8 cellular contexts compared by ENCODE assay signal in genomic region chr14:73886449-73887115, GRCh38. TPM values are rescaled to one million over a fixed set of nuclear protein-coding genes. Genes with fewer than 3 reads are reported as not detected.
DNase-seq lines count a peak whose midpoint lies in the region; ATAC-seq lines count a peak whose summit lies in the region.

Gene ZNF410, plus strand, starts transcription at chr14:73886859. Its CDS starts 5,317 bp downstream, at chr14:73892176.

- no peak within 1 kb of the TSS for H2BK15ac ChIP-seq in mesendoderm (replicated peaks; ENCODE audit: low read depth)

- H3K56ac ChIP-seq in mesendoderm (ENCODE audit: low read length) = peak within 1 kb of the TSS; percentile 93

- no peak within 1 kb of the TSS for H2AK5ac ChIP-seq in mesendoderm (ENCODE audit: low read length)

- no peaks in the 10 kb centered on the region for H3K9me3 Mint-ChIP-seq in activated CD8-positive, alpha-beta memory T cell treated with anti-CD3 and anti-CD28 coated beads, Interleukin-2, amount 10 ng/mL, durations not matched to agents 7 days and 5 days (ENCODE audit: low read depth)

- DNase-seq in COR-L47 (lab: John Stamatoyannopoulos, UW) (peak; percentile 90), HUDEP-2 (lab: John Stamatoyannopoulos, UW; ENCODE audit: unreplicated experiment in 76 of 76) (peak; percentile 42 to 96 (median 92)), NT2/D1 (ENCODE audit: low read depth, low spot score) (peak; percentile 63), mesendoderm (peak; percentile 96)
- peak; percentile 92 for DNase-seq in activated CD8-positive, alpha-beta memory T cell treated with anti-CD3 and anti-CD28 coated beads, Interleukin-2, amount 10 ng/mL, durations not matched to agents 7 days and 5 days
- peak; percentile 68 for DNase-seq in stimulated activated CD8-positive, alpha-beta memory T cell treated with anti-CD3 and anti-CD28 coated beads, Interleukin-15, amount 100 ng/mL, for 1 hour (ENCODE audit: low read depth)

- H4K8ac ChIP-seq in mesendoderm (ENCODE audit: low read depth, low read length) = peak within 1 kb of the TSS; percentile 96

- H4K5ac ChIP-seq in mesendoderm (ENCODE audit: low read length) = no peak within 1 kb of the TSS

- H3K27me3 Mint-ChIP-seq in activated CD8-positive, alpha-beta memory T cell treated with anti-CD3 and anti-CD28 coated beads, Interleukin-2, amount 10 ng/mL, durations not matched to agents 7 days and 5 days = no peaks in the 10 kb centered on the region

- peak within 1 kb of the TSS; percentile 87 for H3K27ac ChIP-seq in mesendoderm (ENCODE audit: low read depth, low read length)

- H3K23ac ChIP-seq in mesendoderm (ENCODE audit: low read length) = peak within 1 kb of the TSS; percentile 97

- H3K9me3 ChIP-seq in NT2/D1 (ENCODE audit: insufficient read depth, low read length) (no peaks in the 10 kb centered on the region), endocrine pancreas (ENCODE audit: control insufficient read depth, low read length) (no peaks in the 10 kb centered on the region)

- peak within 1 kb of the TSS; percentile 61 for H3K4me2 ChIP-seq in mesendoderm (ENCODE audit: low read length)

- no peak within 1 kb of the TSS for H2BK120ac ChIP-seq in mesendoderm (ENCODE audit: low read depth, low read length)

- peak within 1 kb of the TSS; percentile 91 for H3K9ac ChIP-seq in NT2/D1 (ENCODE audit: insufficient read length, low read depth)
- H3K9ac ChIP-seq in endocrine pancreas (ENCODE audit: control insufficient read depth, insufficient read depth, low read length) = peak within 1 kb of the TSS; percentile 96
- peak within 1 kb of the TSS; percentile 97 for H3K9ac ChIP-seq in mesendoderm (ENCODE audit: low read length)

- peaks cover 2% of the 10 kb centered on the region for H3K79me1 ChIP-seq in mesendoderm (ENCODE audit: low read length)

- H3K4ac ChIP-seq in mesendoderm (ENCODE audit: low read depth, low read length) = peak within 1 kb of the TSS; percentile 76

- WGBS in mesendoderm (ENCODE audit: extremely low coverage, insufficient coverage, low lambda C conversion rate) = no CpG with 5 or more reads among the region's 58 CpGs

- H3K4me1 Mint-ChIP-seq in activated CD8-positive, alpha-beta memory T cell treated with anti-CD3 and anti-CD28 coated beads, Interleukin-2, amount 10 ng/mL, durations not matched to agents 7 days and 5 days = peaks cover 45% of the 10 kb centered on the region

- H3K36me3 ChIP-seq in NT2/D1 (ENCODE audit: insufficient read depth, insufficient read length, low read length) (peaks cover 3% of the 10 kb centered on the region), endocrine pancreas (ENCODE audit: control insufficient read depth, insufficient read depth, low read length) (no peaks in the 10 kb centered on the region), mesendoderm (ENCODE audit: control insufficient read depth, insufficient read depth, low read length) (no peaks in the 10 kb centered on the region)

- no peak within 1 kb of the TSS for H2BK5ac ChIP-seq in mesendoderm (ENCODE audit: low read length)

- H3K79me2 ChIP-seq in mesendoderm (ENCODE audit: control insufficient read depth, insufficient read depth, low read length) = peaks cover 26% of the 10 kb centered on the region

- H3K4me1 ChIP-seq in NT2/D1 (ENCODE audit: insufficient read depth, insufficient read length) = no peaks in the 10 kb centered on the region
- H3K4me1 ChIP-seq in endocrine pancreas (ENCODE audit: control insufficient read depth, insufficient read depth, low read length) = peaks cover 16% of the 10 kb centered on the region
- H3K4me1 ChIP-seq in mesendoderm (ENCODE audit: control insufficient read depth, low read depth, low read length) = peaks cover 2% of the 10 kb centered on the region

- peak within 1 kb of the TSS; percentile 72 for H3K4me3 ChIP-seq in NT2/D1 (ENCODE audit: insufficient read length, low read depth)
- H3K4me3 ChIP-seq in endocrine pancreas (ENCODE audit: control insufficient read depth, insufficient read depth, low read length) = peak within 1 kb of the TSS; percentile 93
- peak within 1 kb of the TSS; percentile 96 for H3K4me3 ChIP-seq in mesendoderm (ENCODE audit: low read length)

- peak within 1 kb of the TSS; percentile 97 for H3K27ac Mint-ChIP-seq in activated CD8-positive, alpha-beta memory T cell treated with anti-CD3 and anti-CD28 coated beads, Interleukin-2, amount 10 ng/mL, durations not matched to agents 7 days and 5 days

- H3K4me3 Mint-ChIP-seq in activated CD8-positive, alpha-beta memory T cell treated with anti-CD3 and anti-CD28 coated beads, Interleukin-2, amount 10 ng/mL, durations not matched to agents 7 days and 5 days = peak within 1 kb of the TSS; percentile 98

- H3K27me3 ChIP-seq in NT2/D1 (ENCODE audit: insufficient read depth, insufficient read length) (no peaks in the 10 kb centered on the region), endocrine pancreas (ENCODE audit: control insufficient read depth, insufficient read depth, low read length) (no peaks in the 10 kb centered on the region), mesendoderm (ENCODE audit: insufficient read depth, low read length, poor library complexity) (no peaks in the 10 kb centered on the region)

- ATAC-seq in GM21381 (IDR thresholded peaks at IDR 0.05; ENCODE audit: unreplicated experiment) = peak; percentile 92
- ATAC-seq in activated CD8-positive, alpha-beta memory T cell treated with anti-CD3 and anti-CD28 coated beads, Interleukin-2, amount 10 ng/mL, durations not matched to agents 7 days and 5 days = peak; percentile 99

- H3K18ac ChIP-seq in mesendoderm (ENCODE audit: low read length) = peak within 1 kb of the TSS; percentile 33

- CTCF ChIA-PET in activated CD8-positive, alpha-beta memory T cell treated with anti-CD3 and anti-CD28 coated beads, Interleukin-2, amount 10 ng/mL, durations not matched to agents 7 days and 5 days (lab: Charles Lee) = interaction anchor here (0.8 to 2.0 kb wide), 4 partner anchors 14 to 158 kb away, joined by 3 to 5 read pairs (median 4); no protein-coding TSS in a partner anchor

- peaks cover 9% of the 10 kb centered on the region for H3K36me3 Mint-ChIP-seq in activated CD8-positive, alpha-beta memory T cell treated with anti-CD3 and anti-CD28 coated beads, Interleukin-2, amount 10 ng/mL, durations not matched to agents 7 days and 5 days

RNA-seq across cellular contexts. Expression of gene ZNF410, which starts in this region (rescaled TPM):
- 10 to 100 TPM; 55.1 to 58.1 TPM for total RNA-seq in activated CD8-positive, alpha-beta memory T cell treated with anti-CD3 and anti-CD28 coated beads, Interleukin-2, amount 10 ng/mL, durations not matched to agents 7 days and 5 days
- 10.8 TPM for polyA plus RNA-seq in mesendoderm (2013, experiment 1 of 2)
- polyA plus RNA-seq in mesendoderm (2013, experiment 2 of 2) = 11.2 TPM

Comparison
In these comparisons a context has a peak if more than half of its experiments do, and no peak if none do; other contexts are left out.
1. Peak in every context shown above with its lines: DNase-seq, ATAC-seq, H3K4me3 ChIP-seq and H3K27ac ChIP-seq.